ENCODE assay signal across 8 cellular contexts in genomic region chrX:52934704-52935468, GRCh38. TPM values are rescaled to one million over a fixed set of nuclear protein-coding genes. Genes with fewer than 3 reads are reported as not detected.
A peak's percentile ranks its signal among the peaks of the same experiment; 100 is the strongest.
DNase-seq lines count a peak whose midpoint lies in the region; ATAC-seq and TF ChIP-seq lines count a peak whose summit lies in the region.

No MANE protein-coding gene starts in this region.

- intact Hi-C loops in aorta (cut with DNase I): no loop called here

- H3K4me1 ChIP-seq in right atrium auricular region (peaks cover 0 to 12% of the 10 kb centered on the region in 2 donors), rectal smooth muscle tissue (ENCODE audit: control insufficient read depth, insufficient read depth, low read length) (peaks cover 4% of the 10 kb centered on the region), aorta (ENCODE audit: control insufficient read depth in 1 of 2, insufficient read depth in 2 of 2, low read length in 2 of 2) (no peaks in the 10 kb centered on the region)

- DNase-seq in NCI-H1694 treated with DMSO at 0.1 percent for 48 hours (lab: John Stamatoyannopoulos, UW) (peak; percentile 92), T-helper 17 cell (peak; percentile 74 to 82 (median 80)), anterior cingulate cortex (lab: John Stamatoyannopoulos, UW) (peak; percentile 51 to 99 (median 88)), right atrium auricular region (ENCODE audit: low spot score) (peak; percentile 97), aorta (peak; percentile 98 to 99)

- H3K27ac ChIP-seq in right atrium auricular region (peak overlapping the region; percentile 96), rectal smooth muscle tissue (ENCODE audit: low read depth, low read length) (peak overlapping the region; percentile 99), aorta (ENCODE audit: low read depth in 1 of 2, low read length in 2 of 2) (peak overlapping the region; percentile 17 to 95)

- H3K27ac Mint-ChIP-seq in T-helper 17 cell: peak overlapping the region; percentile 98

- H3K4me1 Mint-ChIP-seq in T-helper 17 cell: peaks cover 12% of the 10 kb centered on the region

- H3K36me3 ChIP-seq in right atrium auricular region (no peaks in the 10 kb centered on the region), rectal smooth muscle tissue (ENCODE audit: control insufficient read depth, insufficient read depth, low read length) (no peaks in the 10 kb centered on the region), aorta (ENCODE audit: control insufficient read depth in 1 of 2, insufficient read depth in 2 of 2, low read length in 1 of 2) (no peaks in the 10 kb centered on the region)

- H3K4me3 Mint-ChIP-seq in T-helper 17 cell: peak overlapping the region; percentile 95

- WGBS in aorta, 2 donors: 0% methylated on average over 58 to 61 of the region's 61 CpGs

- no peaks in the 10 kb centered on the region for H3K36me3 Mint-ChIP-seq in T-helper 17 cell (ENCODE audit: low read depth)

- H3K9me3 ChIP-seq in T-helper 17 cell (ENCODE audit: control insufficient read depth, low read length, poor library complexity, severe bottlenecking): no peaks in the 10 kb centered on the region
- no peaks in the 10 kb centered on the region for H3K9me3 ChIP-seq in right atrium auricular region
- H3K9me3 ChIP-seq in aorta (ENCODE audit: control insufficient read depth, low read length): no peaks in the 10 kb centered on the region

- peak; percentile 93 to 97 for TF ChIP-seq CTCF in right atrium auricular region (IDR thresholded peaks at IDR 0.05)

- ATAC-seq in GM18502 (IDR thresholded peaks at IDR 0.05; ENCODE audit: poor library complexity, unreplicated experiment): peak; percentile 96
- peak; percentile 95 for ATAC-seq in HG02943 (IDR thresholded peaks at IDR 0.05; ENCODE audit: low read depth, unreplicated experiment)
- peak; percentile 95 for ATAC-seq in T-helper 17 cell
- peak; percentile 98 for ATAC-seq in aorta (ENCODE audit: low FRiP score)

- no peaks in the 10 kb centered on the region for H3K27me3 Mint-ChIP-seq in T-helper 17 cell

- peak overlapping the region; percentile 88 for H3K9ac ChIP-seq in rectal smooth muscle tissue (ENCODE audit: low read length)

- H3K4me3 ChIP-seq in right atrium auricular region (peak overlapping the region; percentile 59 to 68), rectal smooth muscle tissue (ENCODE audit: low read length) (peak overlapping the region; percentile 98), aorta (ENCODE audit: low read length in 2 of 2) (peak overlapping the region; percentile 21 to 72)

- H3K27me3 ChIP-seq in right atrium auricular region (no peaks in the 10 kb centered on the region), rectal smooth muscle tissue (ENCODE audit: control insufficient read depth, insufficient read depth, low read length) (no peaks in the 10 kb centered on the region), aorta (ENCODE audit: control insufficient read depth in 1 of 2, insufficient read depth in 2 of 2, low read length in 1 of 2) (no peaks in the 10 kb centered on the region)

RNA-seq across cellular contexts. Expression of gene FAM156A, which starts 23.4 kb away (rescaled TPM):
- total RNA-seq in T-helper 17 cell (10 to 100 TPM; 10.0 to 13.7 TPM), right atrium auricular region (1 to 10 TPM; 4.3 to 8.7 TPM), aorta (10 to 100 TPM; 14.7 to 29.5 TPM)
- polyA plus RNA-seq in aorta: 10 to 100 TPM in 1 of 2 donors, 1 to 10 TPM in 1; 5.8 to 40.3 TPM

RNA-seq across cellular contexts. Expression of gene FAM156B, which starts 37.8 kb away (rescaled TPM):
- total RNA-seq in T-helper 17 cell (10 to 100 TPM in 1 of 2 donors, 1 to 10 TPM in 1; 6.0 to 10.5 TPM), right atrium auricular region (10 to 100 TPM; 11.2 to 11.9 TPM), aorta (10 to 100 TPM; 14.1 to 21.5 TPM)
- polyA plus RNA-seq in aorta: 100 to 1,000 TPM in 1 of 2 donors, 1 to 10 TPM in 1; 4.0 to 126 TPM

Comparison
In these comparisons a context has a peak if more than half of its experiments do, and no peak if none do; other contexts are left out.
1. Peak in every context shown above with its lines: DNase-seq, ATAC-seq, H3K4me3 ChIP-seq and H3K27ac ChIP-seq.
2. H3K4me3 ChIP-seq: peak in every context shown above with its lines; median percentile 98 in rectal smooth muscle tissue; 64 in right atrium auricular region; 46 in aorta.